ENCODE assay signal across 17 cellular contexts in genomic region chr7:140232959-140233649, GRCh38. TPM values are rescaled to one million over a fixed set of nuclear protein-coding genes. Genes with fewer than 3 reads are reported as not detected.
DNase-seq lines count a peak whose midpoint lies in the region; ATAC-seq, FAIRE-seq and TF ChIP-seq lines count a peak whose summit lies in the region.
"Had no signal": no experiment of that assay in that cellular context is flagged by ENCODE, and none has a peak within 500 bp of the region (broad histone marks: within the 10 kb centered on the region; RNA-seq: fewer than 3 reads in every experiment).

No MANE protein-coding gene starts in this region.

- 72% methylated on average over 5 of the region's 5 CpGs for WGBS in A549 (ENCODE audit: missing lambda C conversion rate)
- WGBS in GM12878 (ENCODE audit: insufficient coverage, insufficient replicate concordance, low lambda C conversion rate, missing lambda C conversion rate): 0% methylated on average over 5 of the region's 5 CpGs

- in situ Hi-C loops in GM12878 (cut with MboI): no loop called here

- no peak overlapping the region for H3K4me3 ChIP-seq in A549
- H3K4me3 ChIP-seq in GM12878: 0 out of 2 replicates have a peak overlapping the region, but pooled peaks have one; percentile 12
- no peak overlapping the region for H3K4me3 ChIP-seq in tibial artery
- H3K4me3 ChIP-seq: ovary had no signal

- no peak for TF ChIP-seq CTCF in A549 (IDR thresholded peaks at IDR 0.05)
- no peak for TF ChIP-seq CTCF in GM12878 (IDR thresholded peaks at IDR 0.05 in 2 of 3, conservative IDR thresholded peaks at IDR 0.05 in 1 of 3; ENCODE audit: control insufficient read depth in 2 of 3, extremely low read depth in 1 of 3, insufficient read depth in 1 of 3, low read depth in 3 of 3, low read length in 3 of 3)
- no peak for TF ChIP-seq CTCF in tibial artery (IDR thresholded peaks at IDR 0.05)

- TF ChIP-seq EP300 in A549 (IDR thresholded peaks at IDR 0.05) (no peak), GM12878 (IDR thresholded peaks at IDR 0.05; ENCODE audit: borderline replicate concordance in 1 of 2, control insufficient read depth in 1 of 2, low read depth in 2 of 2, low read length in 2 of 2) (peak in 1 of 2 experiments; percentile 55; a peak in 1 of 4 replicates)

- H3K4me2 ChIP-seq in A549 (peak overlapping the region; percentile 58; the same call in 1 of the 3 replicates), GM12878 (ENCODE audit: control insufficient read depth, insufficient read depth) (peak overlapping the region; percentile 7)

- intact Hi-C loops in GM12878 (cut with micrococcal nuclease; ENCODE audit: unreplicated experiment): loop anchor here (1.0 to 2.0 kb wide), 2 partner anchors 23 to 58 kb away; no protein-coding TSS in a partner anchor
- intact Hi-C loops in tibial artery (cut with DNase I; ENCODE audit: low total_unique reads): no loop called here
- intact Hi-C loops in left cardiac atrium (cut with DNase I): no loop called here

- TF ChIP-seq RAD21 in A549 (conservative IDR thresholded peaks at IDR 0.05 in 1 of 2, IDR thresholded peaks at IDR 0.05 in 1 of 2): no peak
- TF ChIP-seq RAD21 in GM12878 (IDR thresholded peaks at IDR 0.05; ENCODE audit: insufficient read depth, low read depth, low read length): no peak

- no peaks in the 10 kb centered on the region for H4K20me1 ChIP-seq in GM12878 (ENCODE audit: control insufficient read depth, insufficient read depth)

- H3K27ac ChIP-seq in A549: peak overlapping the region in 1 of 2 experiments; percentile 39; a peak in 2 of 6 replicates
- no peak overlapping the region for H3K27ac ChIP-seq in GM12878 (ENCODE audit: control insufficient read depth, insufficient read depth)
- H3K27ac ChIP-seq in tibial artery: no peak overlapping the region
- H3K27ac ChIP-seq: ovary, WERI-Rb-1 had no signal

- POLR2A ChIA-PET in A549 (lab: Yijun Ruan, JAX) (no interaction called here), GM12878 (lab: Charles Lee) (no interaction called here)

- CTCF ChIA-PET in A549 (lab: Yijun Ruan, JAX): interaction anchor here (0.7 kb wide), 1 partner anchor 9 kb away, joined by 3 read pairs; no protein-coding TSS in a partner anchor
- CTCF ChIA-PET in GM12878 (lab: Yijun Ruan, JAX): no interaction called here

- no peak for DNase-seq in A549 (ENCODE audit: low read depth in 1 of 2, low spot score in 1 of 2)
- peak; percentile 70 for DNase-seq in GM12878 (ENCODE audit: low read depth, low spot score)
- DNase-seq in tibial artery: no peak
- DNase-seq in left cardiac atrium: no peak
- DNase-seq in epidermal melanocyte (ENCODE audit: insufficient read length, low spot score): no peak
- DNase-seq: activated T-cell treated with anti-CD3 and anti-CD28 coated beads, Interleukin-2, amount 50 U/mL, for 24 hours; EL; IMR-90; NCI-H1417 treated with DMSO at 0.1 percent for 48 hours; NCI-H526 treated with DMSO at 0.1 percent for 48 hours; ovary; SHP77 treated with DMSO at 0.1 percent for 48 hours; WERI-Rb-1 had no signal

- H3K9me3 ChIP-seq in A549: no peaks in the 10 kb centered on the region
- no peaks in the 10 kb centered on the region; the same call in 2 of the 3 replicates for H3K9me3 ChIP-seq in GM12878 (replicated peaks; ENCODE audit: control insufficient read depth, insufficient read depth, low read length)
- H3K9me3 ChIP-seq in tibial artery: no peaks in the 10 kb centered on the region
- H3K9me3 ChIP-seq: ovary had no signal

- H3K36me3 ChIP-seq in GM12878 (ENCODE audit: control insufficient read depth in 2 of 2, insufficient read depth in 2 of 2, low read length in 1 of 2) (no peaks in the 10 kb centered on the region), tibial artery (no peaks in the 10 kb centered on the region)
- H3K36me3 ChIP-seq: ovary, WERI-Rb-1 had no signal

- peaks cover 5 to 10% of the 10 kb centered on the region in 2 experiments; a peak in 3 of 4 replicates for H3K27me3 ChIP-seq in GM12878 (replicated peaks in 1 of 2; ENCODE audit: control insufficient read depth in 2 of 2, insufficient read depth in 2 of 2, low read length in 1 of 2)
- peaks cover 0 to 30% of the 10 kb centered on the region in 2 donors for H3K27me3 ChIP-seq in tibial artery
- H3K27me3 ChIP-seq: ovary had no signal

- TF ChIP-seq POLR2A in A549 (IDR thresholded peaks at IDR 0.05; ENCODE audit: low read length) (no peak), GM12878 (IDR thresholded peaks at IDR 0.05; ENCODE audit: low read depth, low read length) (no peak)

- FAIRE-seq in A549 (lab: Jason Lieb, UNC): no peak
- peak; percentile 86 for FAIRE-seq in GM12878 (lab: Jason Lieb, UNC)
- FAIRE-seq: endothelial cell of umbilical vein had no signal

- H3K4me1 ChIP-seq in A549 (peaks cover 17% of the 10 kb centered on the region), GM12878 (ENCODE audit: control insufficient read depth, insufficient read depth, low read length) (peaks cover 33% of the 10 kb centered on the region), tibial artery (peaks cover 0 to 26% (median 21%) of the 10 kb centered on the region in 4 donors)

- RAD21 ChIA-PET in GM12878 (lab: Charles Lee; ENCODE audit: unreplicated experiment): no interaction called here

- ATAC-seq in A549 (no peak), GM18511 (IDR thresholded peaks at IDR 0.05; ENCODE audit: unreplicated experiment) (peak; percentile 28), HG03103 (IDR thresholded peaks at IDR 0.05; ENCODE audit: low read depth, unreplicated experiment) (peak; percentile 36), GM12878 (peak; percentile 76), left cardiac atrium (no peak), GM21737 (IDR thresholded peaks at IDR 0.05; ENCODE audit: unreplicated experiment) (no peak)

- H3K9ac ChIP-seq in GM12878 (ENCODE audit: control insufficient read depth, insufficient read depth, low read length): no peak overlapping the region

- no TSS peak for BruUV-seq in GM12878 (replicated peaks; lab: Mats Ljungman, UMichigan)

- SMC1A ChIA-PET in GM12878 (lab: Charles Lee; ENCODE audit: uncharacterized antibody, unreplicated experiment): interaction anchor here (0.9 kb wide), 1 partner anchor 10 kb away, joined by 3 read pairs; no protein-coding TSS in a partner anchor

- no peaks in the 10 kb centered on the region for H3K79me2 ChIP-seq in GM12878 (ENCODE audit: control insufficient read depth, insufficient read depth, low read length)

- H2AFZ ChIP-seq in GM12878 (ENCODE audit: control insufficient read depth, low read depth, low read length): no peak overlapping the region

TF ChIP-seq in GM12878, 131 proteins besides CTCF, POLR2A, EP300 and RAD21 (continues in another document):
- no peak for TF ChIP-seq ZBTB33 (IDR thresholded peaks at IDR 0.05)
- 0 out of 3 replicates have a peak, but pooled peaks have one; percentile 14 for TF ChIP-seq POU2F2 (IDR thresholded peaks at IDR 0.05; ENCODE audit: borderline replicate concordance, low read depth, low read length)
- peak; percentile 73; the same call in 1 of the 2 replicates for TF ChIP-seq BCL11A (IDR thresholded peaks at IDR 0.05; ENCODE audit: low read depth, low read length)
- TF ChIP-seq GABPA (IDR thresholded peaks at IDR 0.05; ENCODE audit: low read depth): peak; percentile 56; the same call in 1 of the 2 replicates
- no peak for TF ChIP-seq HDGF (IDR thresholded peaks at IDR 0.05)
- peak; percentile 94 for TF ChIP-seq NFIC (IDR thresholded peaks at IDR 0.05; ENCODE audit: low read depth, low read length)
- TF ChIP-seq NR2F1 (conservative IDR thresholded peaks at IDR 0.05): 0 out of 2 replicates have a peak, but pooled peaks have one; percentile 13
- TF ChIP-seq ZBED1 (IDR thresholded peaks at IDR 0.05; ENCODE audit: borderline replicate concordance): peak; percentile 67; the same call in 1 of the 2 replicates
- TF ChIP-seq TCF7 (IDR thresholded peaks at IDR 0.05; ENCODE audit: borderline replicate concordance): no peak
- peak; percentile 76; the same call in 1 of the 2 replicates for TF ChIP-seq MTA3 (IDR thresholded peaks at IDR 0.05; ENCODE audit: borderline replicate concordance, low read length)

RNA-seq across cellular contexts. Expression of gene KDM7A, which starts 56.3 kb away (rescaled TPM):
- 4.1 and 6.1 TPM in 2 replicates for polyA plus RNA-seq in A549 (2011; rRNA removed)
- polyA plus RNA-seq in A549 (2012; cell fraction: cytosol; rRNA removed): 0.49 and 0.73 TPM in 2 replicates
- polyA plus RNA-seq in A549 (2012; cell fraction: nucleus; rRNA removed): 1.3 and 1.6 TPM in 2 replicates
- 1.1 to 1.4 TPM (median 1.3 TPM) in 3 replicates for polyA plus RNA-seq in A549 (2017; fragmentation: RNase III; extraction: RNeasy Plus Mini Kit Qiagen cat#74134 plus additional on column Dnase treatment)
- 9.1 and 10.1 TPM in 2 replicates for polyA minus RNA-seq in A549 (2011; rRNA and poly(A)+ RNA removed)
- 18.0 and 19.6 TPM in 2 replicates for total RNA-seq in GM12878 (2013; cell fraction: nucleolus; rRNA removed)
- 0.76 and 0.96 TPM in 2 replicates for total RNA-seq in GM12878 (2014; rRNA removed)
- 0.64 and 0.81 TPM in 2 replicates for total RNA-seq in GM12878 (2014; rRNA removed; fragmentation: Illumina TruSeq; extraction: Trizol)
- 0.95 and 1.5 TPM in 2 replicates for total RNA-seq in GM12878 (2021)
- polyA plus RNA-seq in GM12878 (2011; ENCODE audit: low read depth): 0.52 TPM
- 0.87 and 1.0 TPM in 2 replicates for polyA plus RNA-seq in GM12878 (2011; rRNA removed)
- 0.90 and 0.92 TPM in 2 replicates for polyA plus RNA-seq in GM12878 (2011; cell fraction: cytosol; rRNA removed)
- polyA plus RNA-seq in GM12878 (2011; cell fraction: nucleus; rRNA removed): 2.2 and 3.8 TPM in 2 replicates
- 0.81 and 1.3 TPM in 2 replicates for polyA plus RNA-seq in GM12878 (2012)
- polyA plus RNA-seq in GM12878 (2014; fragmentation: Illumina TruSeq; extraction: Trizol): 0.68 and 0.79 TPM in 2 replicates
- under 1 TPM; 0.07 to 0.16 TPM for polyA plus RNA-seq in GM12878 (2014; fragmentation: Nextera tagmentation; extraction: Ambion mirVana)
- polyA plus RNA-seq in GM12878 (2014; rRNA removed): 0.75 and 0.86 TPM in 2 replicates
- under 1 TPM; 0.19 to 0.32 TPM for polyA plus RNA-seq in GM12878 (2016; fragmentation: Nextera tagmentation; extraction: Ambion mirVana)
- 2.7 and 4.2 TPM in 2 replicates for polyA minus RNA-seq in GM12878 (2011; rRNA and poly(A)+ RNA removed)
- 0.40 and 0.83 TPM in 2 replicates for polyA minus RNA-seq in GM12878 (2011; cell fraction: cytosol; rRNA and poly(A)+ RNA removed)
- polyA minus RNA-seq in GM12878 (2011; cell fraction: nucleus; rRNA and poly(A)+ RNA removed): 0.97 and 2.0 TPM in 2 replicates
- 10 to 100 TPM in 1 of 2 donors, 1 to 10 TPM in 1; 9.0 to 12.7 TPM for total RNA-seq in left cardiac atrium

Comparison
In these comparisons a context has a peak if more than half of its experiments do, and no peak if none do; other contexts are left out.
1. ATAC-seq: peak in GM18511 (single experiment), HG03103 (single experiment) and GM12878 (single experiment); none in A549 (0 of 2), left cardiac atrium (0 of 2) and GM21737 (single experiment).
2. Of the 24 proteins assayed by ChIP-seq in both GM12878 and A549: peak only in GM12878: JUNB and PBX3; only in A549: none; in both: none; in neither: 20; mixed calls (peak in some experiments, not most) for 2.